In the genomic region with DNA sequence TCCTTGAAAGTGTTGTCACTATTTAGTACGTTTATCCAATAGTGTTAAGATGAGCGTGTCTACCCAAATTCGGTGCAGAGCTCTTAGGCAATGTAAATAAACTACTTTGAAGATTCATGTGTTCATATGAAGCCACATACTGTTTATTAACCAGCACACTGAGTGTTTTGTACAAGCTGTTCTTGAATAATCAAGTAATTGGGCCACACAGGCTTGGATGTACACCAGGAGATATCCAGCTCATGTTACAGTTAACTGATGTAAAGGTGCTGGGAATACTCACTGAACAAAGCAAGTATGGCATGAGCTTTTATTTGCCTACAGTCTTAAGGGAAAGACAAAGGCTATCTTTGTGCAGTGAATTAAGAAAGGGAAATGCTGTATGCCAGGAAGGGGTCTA, we compare ENCODE assay signal across 8 cellular contexts. TPM values are rescaled to one million over a fixed set of nuclear protein-coding genes. Genes with fewer than 3 reads are reported as not detected.
DNase-seq lines count a peak whose midpoint lies in the region; FAIRE-seq and TF ChIP-seq lines count a peak whose summit lies in the region.

No MANE protein-coding gene starts in this region.

- 64% methylated on average over 3 of the region's 3 CpGs for WGBS in esophagus muscularis mucosa

- peak overlapping the region; percentile 78 for H3K4me2 ChIP-seq in OCI-LY7 (ENCODE audit: low read length)

- H4K20me1 ChIP-seq in OCI-LY7 (ENCODE audit: insufficient read depth, low read length) = peaks cover 30% of the 10 kb centered on the region

- H3K36me3 ChIP-seq in OCI-LY7 (ENCODE audit: insufficient read depth, low read length) (peaks cover 30% of the 10 kb centered on the region), esophagus muscularis mucosa (no peaks in the 10 kb centered on the region)

- TF ChIP-seq POLR2A in H54 (IDR thresholded peaks at IDR 0.05; ENCODE audit: low read depth, low read length) = no peak
- TF ChIP-seq POLR2A in esophagus muscularis mucosa (IDR thresholded peaks at IDR 0.05; ENCODE audit: low read depth) = no peak

- peak overlapping the region; percentile 85 for H3K4me3 ChIP-seq in OCI-LY7 (ENCODE audit: low read depth, low read length, poor library complexity, severe bottlenecking)
- peak overlapping the region; percentile 57 to 90 (median 82) for H3K4me3 ChIP-seq in esophagus muscularis mucosa

- peaks cover 24% of the 10 kb centered on the region for H3K4me1 Mint-ChIP-seq in progenitor cell of endocrine pancreas (ENCODE audit: low read depth)

- H3K27me3 Mint-ChIP-seq in progenitor cell of endocrine pancreas = no peaks in the 10 kb centered on the region

- H3K4me1 ChIP-seq in OCI-LY7 (ENCODE audit: insufficient read depth, low read length, poor library complexity, severe bottlenecking) = peaks cover 39% of the 10 kb centered on the region
- H3K4me1 ChIP-seq in esophagus muscularis mucosa = peaks cover 17 to 42% (median 41%) of the 10 kb centered on the region in 4 donors

- no peaks in the 10 kb centered on the region for H3K9me3 Mint-ChIP-seq in progenitor cell of endocrine pancreas (ENCODE audit: low read depth)

- CTCF ChIA-PET in OCI-LY7 (lab: Charles Lee; ENCODE audit: unreplicated experiment) = no interaction called here

- peak overlapping the region; percentile 99 for H2AFZ ChIP-seq in OCI-LY7 (ENCODE audit: low read length)

- no peaks in the 10 kb centered on the region for H3K27me3 ChIP-seq in esophagus muscularis mucosa

- H3K27ac ChIP-seq in OCI-LY7 (ENCODE audit: low read depth, low read length, poor library complexity, severe bottlenecking) = no peak overlapping the region
- peak overlapping the region; percentile 83 to 93 (median 90) for H3K27ac ChIP-seq in esophagus muscularis mucosa (replicated peaks in 1 of 4)

- peak overlapping the region; percentile 99 for H3K27ac Mint-ChIP-seq in progenitor cell of endocrine pancreas

- TF ChIP-seq CTCF in OCI-LY7 (conservative IDR thresholded peaks at IDR 0.05; ENCODE audit: low read length) = no peak
- no peak for TF ChIP-seq CTCF in esophagus muscularis mucosa (IDR thresholded peaks at IDR 0.05)
- no peak for TF ChIP-seq CTCF in progenitor cell of endocrine pancreas (IDR thresholded peaks at IDR 0.05; ENCODE audit: unreplicated experiment)
- no peak for TF ChIP-seq CTCF in D721Med (IDR thresholded peaks at IDR 0.05; ENCODE audit: insufficient read depth, missing control alignments)

- H3K9me2 ChIP-seq in OCI-LY7 (ENCODE audit: insufficient read depth, low read length) = no peaks in the 10 kb centered on the region

- H3K9me3 ChIP-seq in OCI-LY7 (ENCODE audit: low read length) = peaks cover 12% of the 10 kb centered on the region; the same call in 1 of the 2 replicates
- no peaks in the 10 kb centered on the region for H3K9me3 ChIP-seq in esophagus muscularis mucosa

- peak; percentile 43 for FAIRE-seq in H54 (lab: Jason Lieb, UNC)
- FAIRE-seq in D721Med (lab: Jason Lieb, UNC) = no peak

- H3K79me2 ChIP-seq in OCI-LY7 (ENCODE audit: insufficient read depth, low read depth, low read length) = peaks cover 43% of the 10 kb centered on the region

- H3K36me3 Mint-ChIP-seq in progenitor cell of endocrine pancreas (ENCODE audit: insufficient read depth) = peaks cover 2% of the 10 kb centered on the region

- BruUV-seq in OCI-LY7 (replicated peaks; lab: Mats Ljungman, UMichigan) = TSS peak; percentile 90

- TF ChIP-seq EP300 in esophagus muscularis mucosa (IDR thresholded peaks at IDR 0.05) = no peak

- POLR2A ChIA-PET in OCI-LY7 (lab: Charles Lee) = interaction anchor here (0.5 to 1.5 kb wide), 6 partner anchors 12 to 1547 kb away, joined by 3 to 5 read pairs (median 3); no protein-coding TSS in a partner anchor

- no peak for DNase-seq in H54 (ENCODE audit: insufficient read length, low spot score)
- DNase-seq in OCI-LY7 (ENCODE audit: low spot score) = no peak
- DNase-seq in esophagus muscularis mucosa (ENCODE audit: extremely low spot score) = no peak
- no peak for DNase-seq in progenitor cell of endocrine pancreas (ENCODE audit: low spot score, unreplicated experiment)
- no peak for DNase-seq in D721Med (ENCODE audit: insufficient read length, low spot score)
- DNase-seq in AG08396 (ENCODE audit: low spot score) = no peak
- DNase-seq in SKM-1 treated with dmso at 0.1 percent for 144 hours (lab: John Stamatoyannopoulos, UW; ENCODE audit: unreplicated experiment) = no peak
- DNase-seq in RKO (ENCODE audit: low spot score) = no peak

- intact Hi-C loops in OCI-LY7 (cut with micrococcal nuclease; ENCODE audit: unreplicated experiment) = loop anchor here (5.0 to 10.0 kb wide), 2 partner anchors 1163 to 1530 kb away; a partner anchor contains a TSS
- intact Hi-C loops in esophagus muscularis mucosa (cut with DNase I) = loop anchor here (5.0 to 10.0 kb wide), 2 partner anchors 203 to 1000 kb away; a partner anchor contains a TSS

- H3K4me3 Mint-ChIP-seq in progenitor cell of endocrine pancreas (ENCODE audit: low read depth) = peak overlapping the region; percentile 94

RNA-seq across cellular contexts. Expression of a gene that starts 0.6 kb away (rescaled TPM):
- total RNA-seq in OCI-LY7 (2014; rRNA removed; shearing (Covaris generic)) = 40.6 and 48.1 TPM in 2 replicates
- 77.4 and 93.6 TPM in 2 replicates for total RNA-seq in OCI-LY7 (2022)
- total RNA-seq in esophagus muscularis mucosa = 10 to 100 TPM; 35.0 to 84.7 (median 54.5) TPM
- total RNA-seq in progenitor cell of endocrine pancreas = 94.5 and 96.9 TPM in 2 replicates
